8 cellular contexts compared by ENCODE assay signal in genomic region chr2:28809927-28810326, GRCh38. TPM values are rescaled to one million over a fixed set of nuclear protein-coding genes. Genes with fewer than 3 reads are reported as not detected.
DNase-seq lines count a peak whose midpoint lies in the region; ATAC-seq and TF ChIP-seq lines count a peak whose summit lies in the region.

No MANE protein-coding gene starts in this region.

- peak overlapping the region in 4 of 5 experiments; percentile 21 to 78 (median 61) for H3K27ac Mint-ChIP-seq in brain

- peaks cover 22% of the 10 kb centered on the region for H3K36me3 Mint-ChIP-seq in brain

- H3K27me3 Mint-ChIP-seq in brain, result peaks cover 4% of the 10 kb centered on the region

- peaks cover 0 to 7% (median 0%) of the 10 kb centered on the region in 5 experiments for H3K9me3 Mint-ChIP-seq in brain

- H3K9me3 ChIP-seq in heart left ventricle (no peaks in the 10 kb centered on the region), mesodermal cell (ENCODE audit: control insufficient read depth, low read length) (no peaks in the 10 kb centered on the region)

- H3K27me3 ChIP-seq in heart left ventricle, result no peaks in the 10 kb centered on the region

- DNase-seq in heart left ventricle (no peak), cardiac septum (ENCODE audit: low spot score) (no peak), D341Med (ENCODE audit: low spot score) (no peak), NCI-H146 treated with DMSO at 0.1 percent for 48 hours (lab: John Stamatoyannopoulos, UW; ENCODE audit: unreplicated experiment) (no peak)

- intact Hi-C loops in heart left ventricle (cut with DNase I), result loop anchor here in 1 of 10 donors (5.0 kb wide), 1 partner anchor 218 kb away; no protein-coding TSS in a partner anchor
- intact Hi-C loops in cardiac septum (cut with DNase I), result loop anchor here (10.0 kb wide), 1 partner anchor 215 kb away; no protein-coding TSS in a partner anchor

- H3K4me1 ChIP-seq in heart left ventricle (peaks cover 0 to 16% (median 8%) of the 10 kb centered on the region in 12 donors), mesodermal cell (ENCODE audit: control insufficient read depth, insufficient read depth, low read length, poor library complexity, severe bottlenecking) (no peaks in the 10 kb centered on the region)

- WGBS in heart left ventricle, 4 donors, result 78 to 87% (median 82%) methylated on average over 10 of the region's 10 CpGs
- whole genome bisulfite sequencing in mesodermal cell (ENCODE audit: insufficient coverage in 2 of 2), 2 experiments, result 76 to 84% methylated on average over 8 to 10 of the region's 10 CpGs

- TF ChIP-seq CTCF in heart left ventricle (IDR thresholded peaks at IDR 0.05) (no peak), brain (conservative IDR thresholded peaks at IDR 0.05) (no peak)

- ATAC-seq in heart left ventricle (peak in 2 of 4 donors; percentile 4 to 14), GM21619 (IDR thresholded peaks at IDR 0.05; ENCODE audit: unreplicated experiment) (no peak), HG03045 (IDR thresholded peaks at IDR 0.05; ENCODE audit: unreplicated experiment) (no peak)

- H3K27ac ChIP-seq in heart left ventricle (no peak overlapping the region), mesodermal cell (ENCODE audit: low read depth, low read length, severe bottlenecking) (peak overlapping the region; percentile 47)

- H3K4me3 ChIP-seq in heart left ventricle (peak overlapping the region in 10 of 12 donors; percentile 36 to 66 (median 58)), mesodermal cell (ENCODE audit: extremely low read depth, insufficient read depth, low read length, poor library complexity, severe bottlenecking) (peak overlapping the region; percentile 39)

- H3K4me3 Mint-ChIP-seq in brain, result peak overlapping the region; percentile 73 to 80 (median 80)

- H3K4me1 Mint-ChIP-seq in brain, result peaks cover 10% of the 10 kb centered on the region

- no peak for TF ChIP-seq POLR2A in heart left ventricle (IDR thresholded peaks at IDR 0.05)

- peaks cover 0 to 22% (median 16%) of the 10 kb centered on the region in 9 donors for H3K36me3 ChIP-seq in heart left ventricle
- peaks cover 31% of the 10 kb centered on the region for H3K36me3 ChIP-seq in mesodermal cell (ENCODE audit: control insufficient read depth, insufficient read depth, low read length)

RNA-seq across cellular contexts. Expression of gene SPDYA, which starts 0.7 kb away (rescaled TPM):
- total RNA-seq in heart left ventricle, result under 1 TPM in 4 of 9 donors, not detected in 5; 0.17 to 0.50 (median 0.41) TPM
- under 1 TPM; 0.06 to 0.11 TPM for polyA plus RNA-seq in heart left ventricle
- total RNA-seq in cardiac septum, result 0.92 TPM
- polyA plus RNA-seq in brain (ENCODE audit: insufficient read depth, low read depth, low replicate concordance), result not detected
- not detected for polyA plus RNA-seq in mesodermal cell (2013, experiment 1 of 2)
- polyA plus RNA-seq in mesodermal cell (2013, experiment 2 of 2), result not detected

RNA-seq across cellular contexts. Expression of gene PPP1CB, which starts 58.3 kb away (rescaled TPM):
- 100 to 1,000 TPM; 204 to 496 (median 427) TPM for total RNA-seq in heart left ventricle
- 100 to 1,000 TPM; 128 to 232 TPM for polyA plus RNA-seq in heart left ventricle
- 491 TPM for total RNA-seq in cardiac septum
- polyA plus RNA-seq in brain (ENCODE audit: insufficient read depth, low read depth, low replicate concordance), result 38.3 TPM
- polyA plus RNA-seq in mesodermal cell (2013, experiment 1 of 2), result 101 TPM
- polyA plus RNA-seq in mesodermal cell (2013, experiment 2 of 2), result 105 TPM
